ENCODE assay signal across 8 cellular contexts in genomic region chr7:13279854-13280435, GRCh38.
DNase-seq lines count a peak whose midpoint lies in the region; ATAC-seq and TF ChIP-seq lines count a peak whose summit lies in the region.

No MANE protein-coding gene starts in this region.

- WGBS in spleen, 5 donors: 29 to 34% (median 31%) methylated on average over 3 of the region's 3 CpGs

- peak; percentile 42 for ATAC-seq in HG03342 (IDR thresholded peaks at IDR 0.05; ENCODE audit: unreplicated experiment)
- no peak for ATAC-seq in GM21390 (IDR thresholded peaks at IDR 0.05; ENCODE audit: unreplicated experiment)

- no peak overlapping the region for H3K27ac ChIP-seq in ACC112 (ENCODE audit: low read depth, low read length)
- H3K27ac ChIP-seq in PC-9: no peak overlapping the region
- no peak overlapping the region for H3K27ac ChIP-seq in spleen

- H3K36me3 Mint-ChIP-seq in activated CD4-positive, alpha-beta T cell treated with anti-CD3 and anti-CD28 coated beads, Interleukin-2, amount 10 ng/mL, durations not matched to agents 24 days and 14 days (ENCODE audit: low read depth): no peaks in the 10 kb centered on the region

- H3K4me1 ChIP-seq in ACC112 (ENCODE audit: control insufficient read depth, insufficient read depth, low read length, unreplicated experiment) (no peaks in the 10 kb centered on the region), PC-9 (replicated peaks; ENCODE audit: insufficient read depth) (no peaks in the 10 kb centered on the region), spleen (no peaks in the 10 kb centered on the region)

- no peak overlapping the region for H3K4me3 Mint-ChIP-seq in activated CD4-positive, alpha-beta T cell treated with anti-CD3 and anti-CD28 coated beads, Interleukin-2, amount 10 ng/mL, durations not matched to agents 24 days and 14 days

- H3K27me3 ChIP-seq in ACC112 (ENCODE audit: insufficient read depth, low read length): no peaks in the 10 kb centered on the region
- H3K27me3 ChIP-seq in PC-9 (ENCODE audit: insufficient read depth, low read depth): no peaks in the 10 kb centered on the region
- no peaks in the 10 kb centered on the region for H3K27me3 ChIP-seq in spleen (replicated peaks in 1 of 7)

- no peak overlapping the region for H3K27ac Mint-ChIP-seq in activated CD4-positive, alpha-beta T cell treated with anti-CD3 and anti-CD28 coated beads, Interleukin-2, amount 10 ng/mL, durations not matched to agents 24 days and 14 days

- DNase-seq in PC-9: no peak
- peak; percentile 14 to 49 for DNase-seq in erythroblast (lab: John Stamatoyannopoulos, UW)
- no peak for DNase-seq in spleen
- no peak for DNase-seq in NCI-H524 treated with DMSO at 0.1 percent for 48 hours (lab: John Stamatoyannopoulos, UW)
- no peak for DNase-seq in activated CD4-positive, alpha-beta T cell treated with anti-CD3 and anti-CD28 coated beads, Interleukin-2, amount 10 ng/mL, durations not matched to agents 24 days and 14 days

- H3K4me3 ChIP-seq in ACC112 (ENCODE audit: low read depth, low read length) (peak overlapping the region; percentile 38), PC-9 (no peak overlapping the region), spleen (no peak overlapping the region)

- no peaks in the 10 kb centered on the region; the same call in 1 of the 2 replicates for H3K9me2 ChIP-seq in PC-9 (ENCODE audit: insufficient read depth)

- H3K36me3 ChIP-seq in ACC112 (ENCODE audit: insufficient read depth, low read length) (no peaks in the 10 kb centered on the region), PC-9 (ENCODE audit: low read depth) (no peaks in the 10 kb centered on the region), spleen (no peaks in the 10 kb centered on the region)

- H2AFZ ChIP-seq in ACC112 (ENCODE audit: low read length, unreplicated experiment): peak overlapping the region; percentile 82
- no peak overlapping the region for H2AFZ ChIP-seq in PC-9

- H3K79me2 ChIP-seq in ACC112 (ENCODE audit: control insufficient read depth, insufficient read depth, low read length, unreplicated experiment) (no peaks in the 10 kb centered on the region), PC-9 (ENCODE audit: low read depth) (no peaks in the 10 kb centered on the region)

- intact Hi-C loops in PC-9 (cut with micrococcal nuclease; ENCODE audit: unreplicated experiment): loop anchor here (2.0 to 5.0 kb wide), 4 partner anchors 247 to 1737 kb away; no protein-coding TSS in a partner anchor
- intact Hi-C loops in spleen (cut with DNase I; ENCODE audit: low total_unique reads): loop anchor here (5.0 to 10.0 kb wide), 3 partner anchors 455 to 1412 kb away; no protein-coding TSS in a partner anchor
- intact Hi-C loops in activated CD4-positive, alpha-beta T cell treated with anti-CD3 and anti-CD28 coated beads, Interleukin-2, amount 10 ng/mL, durations not matched to agents 24 days and 14 days (cut with micrococcal nuclease): loop anchor here (2.0 kb wide), 2 partner anchors 1179 to 1411 kb away; no protein-coding TSS in a partner anchor

- H3K4me2 ChIP-seq in PC-9: no peak overlapping the region

- H4K20me1 ChIP-seq in PC-9 (ENCODE audit: insufficient read depth): no peaks in the 10 kb centered on the region

- H3K4me1 Mint-ChIP-seq in activated CD4-positive, alpha-beta T cell treated with anti-CD3 and anti-CD28 coated beads, Interleukin-2, amount 10 ng/mL, durations not matched to agents 24 days and 14 days: no peaks in the 10 kb centered on the region

- H3K9me3 ChIP-seq in PC-9 (ENCODE audit: insufficient read depth, low read depth) (no peaks in the 10 kb centered on the region), spleen (no peaks in the 10 kb centered on the region)

- no peaks in the 10 kb centered on the region for H3K27me3 Mint-ChIP-seq in activated CD4-positive, alpha-beta T cell treated with anti-CD3 and anti-CD28 coated beads, Interleukin-2, amount 10 ng/mL, durations not matched to agents 24 days and 14 days

- no peaks in the 10 kb centered on the region for H3F3A ChIP-seq in PC-9 (ENCODE audit: insufficient read depth, low read depth)

- no peaks in the 10 kb centered on the region for H3K9me3 Mint-ChIP-seq in activated CD4-positive, alpha-beta T cell treated with anti-CD3 and anti-CD28 coated beads, Interleukin-2, amount 10 ng/mL, durations not matched to agents 24 days and 14 days

- POLR2A ChIA-PET in PC-9 (lab: Charles Lee; ENCODE audit: unreplicated experiment): no interaction called here

- CTCF ChIA-PET in PC-9 (lab: Charles Lee): interaction anchor here (1.0 kb wide), 1 partner anchor 1411 kb away, joined by 4 read pairs; no protein-coding TSS in a partner anchor

- TF ChIP-seq CTCF in PC-9 (conservative IDR thresholded peaks at IDR 0.05) (peak; percentile 80), spleen (IDR thresholded peaks at IDR 0.05 in 8 of 11, conservative IDR thresholded peaks at IDR 0.05 in 3 of 11) (peak in 8 of 11 experiments; percentile 16 to 52 (median 40))

- TF ChIP-seq POLR2A in erythroblast (IDR thresholded peaks at IDR 0.05; ENCODE audit: low read length) (no peak), spleen (IDR thresholded peaks at IDR 0.05) (no peak)

- BruUV-seq in PC-9 (replicated peaks; lab: Mats Ljungman, UMichigan): no TSS peak

Comparison
In these comparisons a context has a peak if more than half of its experiments do, and no peak if none do; other contexts are left out.
1. DNase-seq: peak in erythroblast (2 of 2); none in PC-9 (0 of 2), spleen (single experiment), NCI-H524 treated with DMSO at 0.1 percent for 48 hours (single experiment) and activated CD4-positive, alpha-beta T cell treated with anti-CD3 and anti-CD28 coated beads, Interleukin-2, amount 10 ng/mL, durations not matched to agents 24 days and 14 days (single experiment).